1 cellular context compared by ENCODE assay signal in the genomic region with DNA sequence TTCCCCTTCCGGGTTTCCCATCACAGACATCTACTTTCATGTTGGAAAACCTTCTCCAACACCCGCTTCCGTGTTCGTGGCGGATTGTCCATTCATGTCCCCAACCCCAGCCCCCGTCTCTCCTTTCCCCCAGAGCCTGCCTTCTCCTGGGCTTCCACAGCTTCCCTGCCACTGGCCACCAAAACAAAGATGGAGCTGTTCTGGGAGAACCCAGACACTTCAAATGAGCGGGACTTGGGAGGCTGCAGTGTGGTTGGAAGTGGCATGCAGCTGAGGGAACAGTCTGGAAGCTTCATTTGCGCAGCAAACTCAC.
TF ChIP-seq lines count a peak whose summit lies in the region.

No MANE protein-coding gene starts in this region.

TF ChIP-seq in GM12878, 131 proteins besides CTCF, POLR2A, EP300 and RAD21:
- no peak for TF ChIP-seq RELB (IDR thresholded peaks at IDR 0.05; ENCODE audit: low read depth)
- TF ChIP-seq USF2 (IDR thresholded peaks at IDR 0.05; ENCODE audit: borderline replicate concordance, low read depth, low read length), result no peak
- TF ChIP-seq POLR2AphosphoS2 (IDR thresholded peaks at IDR 0.05; ENCODE audit: low read depth, low read length), result no peak
- no peak for TF ChIP-seq IKZF1 (conservative IDR thresholded peaks at IDR 0.05)
- no peak for TF ChIP-seq SMARCA5 (IDR thresholded peaks at IDR 0.05)
- TF ChIP-seq FOS (IDR thresholded peaks at IDR 0.05; ENCODE audit: borderline replicate concordance, extremely low read depth, insufficient read length), result no peak
- no peak for TF ChIP-seq ZSCAN29 (IDR thresholded peaks at IDR 0.05)
- TF ChIP-seq ZNF207 (IDR thresholded peaks at IDR 0.05; ENCODE audit: borderline replicate concordance), result no peak
- TF ChIP-seq MTA3 (IDR thresholded peaks at IDR 0.05; ENCODE audit: borderline replicate concordance, low read length), result no peak
- TF ChIP-seq SREBF2 (IDR thresholded peaks at IDR 0.05; ENCODE audit: low read length), result no peak
